ENCODE assay signal across 1 cellular context in the genomic region with DNA sequence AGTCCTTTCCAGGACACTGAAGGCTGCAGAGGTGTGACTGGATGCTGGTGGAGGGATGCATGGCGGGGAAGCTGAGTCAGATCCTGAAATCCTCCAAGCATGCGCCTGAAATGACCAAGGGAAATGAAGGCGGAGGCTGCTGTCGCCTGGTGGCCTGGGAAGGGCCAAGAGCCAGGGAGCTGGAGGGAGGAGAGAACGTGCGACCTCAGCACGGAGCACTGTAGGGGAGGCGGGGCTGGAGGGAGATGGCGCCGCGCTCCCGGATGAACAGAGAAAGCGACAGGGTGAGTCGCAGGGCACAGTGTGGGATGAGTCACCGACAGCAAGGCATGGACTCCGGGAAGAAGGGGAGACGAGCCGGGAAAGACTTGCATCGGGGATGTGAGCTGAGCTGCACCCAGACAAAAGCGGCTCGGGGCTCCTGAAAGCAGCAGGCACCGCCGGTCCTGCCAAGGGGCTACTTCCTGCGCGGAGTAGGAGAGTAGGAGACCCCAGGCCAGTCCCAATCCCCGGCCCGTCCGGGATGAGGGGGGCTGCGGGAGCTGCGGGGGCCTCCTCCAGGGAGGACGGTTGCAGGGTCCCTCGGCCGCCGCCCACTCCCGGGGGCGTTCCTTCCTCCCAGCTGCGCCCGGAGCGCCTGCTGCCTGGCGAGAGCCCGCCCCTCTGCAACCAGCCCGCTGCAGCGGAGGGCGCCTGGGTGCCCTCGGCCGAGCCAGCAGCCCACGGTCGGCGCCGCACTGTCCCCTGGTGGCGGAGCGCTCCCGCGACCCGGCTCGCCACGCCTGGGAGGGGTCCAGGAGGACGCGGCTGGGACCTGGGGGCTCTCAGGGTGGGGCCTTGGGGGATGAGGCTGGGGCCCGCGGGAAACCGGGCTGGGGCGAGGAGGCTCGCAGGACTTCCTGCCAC.
TF ChIP-seq lines count a peak whose summit lies in the region.

No MANE protein-coding gene starts in this region.

TF ChIP-seq in GM12878, 131 proteins besides CTCF, POLR2A, EP300 and RAD21 (continued from another document):
- TF ChIP-seq, protein P1, sequence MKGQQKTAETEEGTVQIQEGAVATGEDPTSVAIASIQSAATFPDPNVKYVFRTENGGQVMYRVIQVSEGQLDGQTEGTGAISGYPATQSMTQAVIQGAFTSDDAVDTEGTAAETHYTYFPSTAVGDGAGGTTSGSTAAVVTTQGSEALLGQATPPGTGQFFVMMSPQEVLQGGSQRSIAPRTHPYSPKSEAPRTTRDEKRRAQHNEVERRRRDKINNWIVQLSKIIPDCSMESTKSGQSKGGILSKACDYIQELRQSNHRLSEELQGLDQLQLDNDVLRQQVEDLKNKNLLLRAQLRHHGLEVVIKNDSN (IDR thresholded peaks at IDR 0.05; ENCODE audit: borderline replicate concordance, extremely low read length, insufficient read depth, low read depth, low read length): no peak
- TF ChIP-seq ELK1 (IDR thresholded peaks at IDR 0.05; ENCODE audit: low read depth, low read length): no peak
- no peak for TF ChIP-seq HSF1 (IDR thresholded peaks at IDR 0.05; ENCODE audit: low read depth, low read length)
- no peak for TF ChIP-seq HCFC1 (IDR thresholded peaks at IDR 0.05; ENCODE audit: low read length)
- peak; percentile 54; the same call in 1 of the 2 replicates for TF ChIP-seq SIN3A (IDR thresholded peaks at IDR 0.05; ENCODE audit: low read depth, low read length)
- no peak for TF ChIP-seq PKNOX1 (IDR thresholded peaks at IDR 0.05)
- TF ChIP-seq PRDM15 (CRISPR knock-in tag; IDR thresholded peaks at IDR 0.05): no peak
- no peak for TF ChIP-seq BCLAF1 (IDR thresholded peaks at IDR 0.05)
- TF ChIP-seq FOS (IDR thresholded peaks at IDR 0.05; ENCODE audit: borderline replicate concordance, extremely low read depth, insufficient read length): no peak
- TF ChIP-seq BRCA1 (IDR thresholded peaks at IDR 0.05; ENCODE audit: low read depth, low read length): no peak
- no peak for TF ChIP-seq ZNF207 (IDR thresholded peaks at IDR 0.05; ENCODE audit: borderline replicate concordance)
- no peak for TF ChIP-seq JUNB (IDR thresholded peaks at IDR 0.05)
TF ChIP-seq in GM12878: peak in this region for 20.
